In the genomic region with DNA sequence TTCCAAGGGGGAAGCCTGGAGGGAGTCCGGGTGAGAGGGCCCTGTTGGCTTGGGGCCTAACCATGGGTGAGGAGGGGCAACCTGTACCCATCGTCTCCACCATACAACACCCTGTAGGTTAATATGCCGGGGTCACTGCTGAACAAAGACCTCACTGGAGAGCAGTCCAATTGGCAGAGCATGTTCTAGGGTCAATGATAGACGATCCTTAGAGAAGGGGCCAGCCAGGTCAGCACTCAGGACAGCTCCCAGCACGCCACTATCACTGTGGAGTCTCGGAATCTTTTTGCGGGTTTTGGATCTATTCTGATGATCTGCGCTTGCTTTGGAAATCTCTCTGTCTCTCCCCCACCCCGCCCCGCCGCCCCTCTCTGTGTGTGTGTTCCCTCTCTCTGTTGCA, we compare ENCODE assay signal across 1 cellular context.
TF ChIP-seq lines count a peak whose summit lies in the region.

No MANE protein-coding gene starts in this region.

TF ChIP-seq in SK-N-SH, 30 proteins besides CTCF, POLR2A, EP300 and RAD21:
- no peak for TF ChIP-seq SIN3A (IDR thresholded peaks at IDR 0.05; ENCODE audit: borderline replicate concordance, low read depth, low read length)
- TF ChIP-seq, protein P1, sequence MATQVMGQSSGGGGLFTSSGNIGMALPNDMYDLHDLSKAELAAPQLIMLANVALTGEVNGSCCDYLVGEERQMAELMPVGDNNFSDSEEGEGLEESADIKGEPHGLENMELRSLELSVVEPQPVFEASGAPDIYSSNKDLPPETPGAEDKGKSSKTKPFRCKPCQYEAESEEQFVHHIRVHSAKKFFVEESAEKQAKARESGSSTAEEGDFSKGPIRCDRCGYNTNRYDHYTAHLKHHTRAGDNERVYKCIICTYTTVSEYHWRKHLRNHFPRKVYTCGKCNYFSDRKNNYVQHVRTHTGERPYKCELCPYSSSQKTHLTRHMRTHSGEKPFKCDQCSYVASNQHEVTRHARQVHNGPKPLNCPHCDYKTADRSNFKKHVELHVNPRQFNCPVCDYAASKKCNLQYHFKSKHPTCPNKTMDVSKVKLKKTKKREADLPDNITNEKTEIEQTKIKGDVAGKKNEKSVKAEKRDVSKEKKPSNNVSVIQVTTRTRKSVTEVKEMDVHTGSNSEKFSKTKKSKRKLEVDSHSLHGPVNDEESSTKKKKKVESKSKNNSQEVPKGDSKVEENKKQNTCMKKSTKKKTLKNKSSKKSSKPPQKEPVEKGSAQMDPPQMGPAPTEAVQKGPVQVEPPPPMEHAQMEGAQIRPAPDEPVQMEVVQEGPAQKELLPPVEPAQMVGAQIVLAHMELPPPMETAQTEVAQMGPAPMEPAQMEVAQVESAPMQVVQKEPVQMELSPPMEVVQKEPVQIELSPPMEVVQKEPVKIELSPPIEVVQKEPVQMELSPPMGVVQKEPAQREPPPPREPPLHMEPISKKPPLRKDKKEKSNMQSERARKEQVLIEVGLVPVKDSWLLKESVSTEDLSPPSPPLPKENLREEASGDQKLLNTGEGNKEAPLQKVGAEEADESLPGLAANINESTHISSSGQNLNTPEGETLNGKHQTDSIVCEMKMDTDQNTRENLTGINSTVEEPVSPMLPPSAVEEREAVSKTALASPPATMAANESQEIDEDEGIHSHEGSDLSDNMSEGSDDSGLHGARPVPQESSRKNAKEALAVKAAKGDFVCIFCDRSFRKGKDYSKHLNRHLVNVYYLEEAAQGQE (IDR thresholded peaks at IDR 0.05; ENCODE audit: low read depth, low read length) = peak; percentile 94
TF ChIP-seq in SK-N-SH: peak in this region for 1.
